1 cellular context compared by ENCODE assay signal in genomic region chr15:26126070-26126469, GRCh38.
TF ChIP-seq lines count a peak whose summit lies in the region.

No MANE protein-coding gene starts in this region.

TF ChIP-seq in GM23338, 12 proteins besides CTCF, POLR2A, EP300 and RAD21 (continued from another document):
- TF ChIP-seq ZNF462 (CRISPR knock-in tag; IDR thresholded peaks at IDR 0.05) (no peak), ZNF114 (CRISPR knock-in tag; IDR thresholded peaks at IDR 0.05) (no peak), EZH2 (IDR thresholded peaks at IDR 0.05; ENCODE audit: low read depth, unreplicated experiment) (no peak), JUNB (IDR thresholded peaks at IDR 0.05; ENCODE audit: unreplicated experiment) (no peak), POLR2AphosphoS5 (IDR thresholded peaks at IDR 0.05; ENCODE audit: low read depth) (no peak), ZNF331 (CRISPR knock-in tag; IDR thresholded peaks at IDR 0.05; ENCODE audit: low read depth) (no peak)
